ENCODE assay signal across 8 cellular contexts in genomic region chr17:75087558-75088453, GRCh38. TPM values are rescaled to one million over a fixed set of nuclear protein-coding genes. Genes with fewer than 3 reads are reported as not detected.
DNase-seq lines count a peak whose midpoint lies in the region; ATAC-seq and TF ChIP-seq lines count a peak whose summit lies in the region.

SLC16A5 (plus strand) TSS chr17:75087954; CDS start chr17:75093637, 5,683 bp downstream.

- peak within 1 kb of the TSS; percentile 45 for H3K4me3 ChIP-seq in GM12875 (ENCODE audit: low read depth, low read length)

- ATAC-seq in WTC11 = peak; percentile 85
- peak; percentile 37 for ATAC-seq in left lobe of liver
- no peak for ATAC-seq in HG02970 (IDR thresholded peaks at IDR 0.05; ENCODE audit: low FRiP score, unreplicated experiment)
- no peak for ATAC-seq in GM18868 (IDR thresholded peaks at IDR 0.05; ENCODE audit: unreplicated experiment)

- no peaks in the 10 kb centered on the region for H3K9me3 Mint-ChIP-seq in WTC11
- no peaks in the 10 kb centered on the region for H3K9me3 Mint-ChIP-seq in stimulated activated naive CD8-positive, alpha-beta T cell treated with anti-CD3 and anti-CD28 coated beads, Interleukin-15, Interleukin-2, amounts not matched to agents 100 ng/mL and 50 ng/mL, for 24 hours

- CTCF ChIA-PET in WTC11 (lab: Charles Lee) = interaction anchor here (0.6 to 3.1 kb wide), 25 partner anchors 9 to 338 kb away, joined by 3 to 32 read pairs (median 7); partner anchors contain the start of genes ARMC7, MIF4GD, MRPL58 and NT5C

- DNase-seq in HS-5 (ENCODE audit: low read depth) = peak; percentile 67
- DNase-seq in WTC11 (ENCODE audit: low spot score) = peak; percentile 95
- DNase-seq in dermis microvascular lymphatic vessel endothelial cell (ENCODE audit: low read depth in 2 of 2) = peak; percentile 83 to 87
- peak; percentile 80 for DNase-seq in left lobe of liver (ENCODE audit: low spot score)

- peak within 1 kb of the TSS; percentile 86 for H3K4me3 Mint-ChIP-seq in WTC11
- H3K4me3 Mint-ChIP-seq in stimulated activated naive CD8-positive, alpha-beta T cell treated with anti-CD3 and anti-CD28 coated beads, Interleukin-15, Interleukin-2, amounts not matched to agents 100 ng/mL and 50 ng/mL, for 24 hours = peak within 1 kb of the TSS; percentile 72

- no peaks in the 10 kb centered on the region; the same call in 1 of the 2 replicates for H3K27me3 Mint-ChIP-seq in WTC11 (ENCODE audit: low read depth)
- H3K27me3 Mint-ChIP-seq in stimulated activated naive CD8-positive, alpha-beta T cell treated with anti-CD3 and anti-CD28 coated beads, Interleukin-15, Interleukin-2, amounts not matched to agents 100 ng/mL and 50 ng/mL, for 24 hours = no peaks in the 10 kb centered on the region

- POLR2A ChIA-PET in WTC11 (lab: Charles Lee) = interaction anchor here (0.6 to 2.5 kb wide), 13 partner anchors 8 to 215 kb away, joined by 3 to 9 read pairs (median 4); partner anchors contain the start of genes ARMC7, FDXR, JPT1 and NT5C

- H3K27ac Mint-ChIP-seq in WTC11 = peak within 1 kb of the TSS; percentile 97
- peak within 1 kb of the TSS; percentile 42 for H3K27ac Mint-ChIP-seq in stimulated activated naive CD8-positive, alpha-beta T cell treated with anti-CD3 and anti-CD28 coated beads, Interleukin-15, Interleukin-2, amounts not matched to agents 100 ng/mL and 50 ng/mL, for 24 hours

- H3K4me1 Mint-ChIP-seq in WTC11 = peaks cover 68% of the 10 kb centered on the region
- peaks cover 37% of the 10 kb centered on the region for H3K4me1 Mint-ChIP-seq in stimulated activated naive CD8-positive, alpha-beta T cell treated with anti-CD3 and anti-CD28 coated beads, Interleukin-15, Interleukin-2, amounts not matched to agents 100 ng/mL and 50 ng/mL, for 24 hours (ENCODE audit: low read depth)

- no peaks in the 10 kb centered on the region for H3K36me3 Mint-ChIP-seq in WTC11
- no peaks in the 10 kb centered on the region for H3K36me3 Mint-ChIP-seq in stimulated activated naive CD8-positive, alpha-beta T cell treated with anti-CD3 and anti-CD28 coated beads, Interleukin-15, Interleukin-2, amounts not matched to agents 100 ng/mL and 50 ng/mL, for 24 hours (ENCODE audit: low read depth)

- TF ChIP-seq CTCF in GM12875 (IDR thresholded peaks at IDR 0.05; ENCODE audit: borderline replicate concordance, insufficient read depth, low read depth, low read length) = no peak
- TF ChIP-seq CTCF in WTC11 (IDR thresholded peaks at IDR 0.05) = no peak

TF ChIP-seq in WTC11, 78 proteins besides CTCF, POLR2A, EP300 and RAD21 (continues in another document):
- no peak for TF ChIP-seq ATF3 (CRISPR knock-in tag; conservative IDR thresholded peaks at IDR 0.05)
- TF ChIP-seq PRDM15 (CRISPR knock-in tag; IDR thresholded peaks at IDR 0.05) = no peak
- TF ChIP-seq ZNF232 (CRISPR knock-in tag; IDR thresholded peaks at IDR 0.05) = 0 out of 2 replicates have a peak, but pooled peaks have one; percentile 52
- peak; percentile 57 for TF ChIP-seq ZNF317 (CRISPR knock-in tag; IDR thresholded peaks at IDR 0.05; ENCODE audit: borderline replicate concordance, low read depth)
- no peak for TF ChIP-seq OVOL2 (CRISPR knock-in tag; IDR thresholded peaks at IDR 0.05; ENCODE audit: borderline replicate concordance)
- TF ChIP-seq NR3C1 (CRISPR knock-in tag; conservative IDR thresholded peaks at IDR 0.05; ENCODE audit: low read depth) = peak; percentile 46; the same call in 1 of the 2 replicates
- TF ChIP-seq NFATC4 (CRISPR knock-in tag; IDR thresholded peaks at IDR 0.05) = no peak
- 0 out of 2 replicates have a peak, but pooled peaks have one; percentile 13 for TF ChIP-seq FOXP1 (CRISPR knock-in tag; IDR thresholded peaks at IDR 0.05; ENCODE audit: borderline replicate concordance)
- 0 out of 2 replicates have a peak, but pooled peaks have one; percentile 15 for TF ChIP-seq RELA (CRISPR knock-in tag; IDR thresholded peaks at IDR 0.05; ENCODE audit: borderline replicate concordance)
- peak; percentile 21; the same call in 1 of the 2 replicates for TF ChIP-seq USF2 (CRISPR knock-in tag; IDR thresholded peaks at IDR 0.05)
- TF ChIP-seq ZNF121 (CRISPR knock-in tag; IDR thresholded peaks at IDR 0.05) = peak; percentile 4; the same call in 1 of the 2 replicates
- no peak for TF ChIP-seq E2F1 (CRISPR knock-in tag; IDR thresholded peaks at IDR 0.05)
- TF ChIP-seq ELF4 (CRISPR knock-in tag; IDR thresholded peaks at IDR 0.05; ENCODE audit: low read depth) = no peak
- 0 out of 2 replicates have a peak, but pooled peaks have one; percentile 64 for TF ChIP-seq STAT6 (CRISPR knock-in tag; conservative IDR thresholded peaks at IDR 0.05; ENCODE audit: low read depth)
- TF ChIP-seq TP53 (CRISPR knock-in tag; IDR thresholded peaks at IDR 0.05) = no peak; the same call in 1 of the 2 replicates

RNA-seq across cellular contexts. Expression of gene SLC16A5, which starts in this region (rescaled TPM):
- total RNA-seq in WTC11 (2021) (32.4 to 33.5 TPM (median 33.1 TPM) in 3 replicates), dermis microvascular lymphatic vessel endothelial cell (3.9 and 4.6 TPM in 2 replicates), left lobe of liver (1.2 TPM)

Comparison
In these comparisons a context has a peak if more than half of its experiments do, and no peak if none do; other contexts are left out.
1. ATAC-seq: peak in WTC11 (single experiment) and left lobe of liver (single experiment); none in HG02970 (single experiment) and GM18868 (single experiment).
2. Peak in every context shown above with its lines, with median percentiles within 50 percentile points of each other: DNase-seq.